In genomic region chr5:82358454-82358853, GRCh38 we compare ENCODE assay signal across 13 cellular contexts.
DNase-seq lines count a peak whose midpoint lies in the region; ATAC-seq and TF ChIP-seq lines count a peak whose summit lies in the region.
"Had no signal": no experiment of that assay in that cellular context is flagged by ENCODE, and none has a peak within 500 bp of the region (broad histone marks: within the 10 kb centered on the region; RNA-seq: fewer than 3 reads in every experiment).

No MANE protein-coding gene starts in this region.

- peak overlapping the region; percentile 81 for H4K8ac ChIP-seq in mesendoderm (ENCODE audit: low read depth, low read length)

- H3K27me3 ChIP-seq in BLaER1 treated with 17β-estradiol and CSF1 and Interleukin-3, amounts not matched to agents 10 nM and 100 nM = peaks cover 0 to 12% (median 0%) of the 10 kb centered on the region in 11 experiments; a peak in 3 of 22 replicates
- no peaks in the 10 kb centered on the region for H3K27me3 ChIP-seq in mammary epithelial cell (ENCODE audit: insufficient read depth, low read length)
- no peaks in the 10 kb centered on the region for H3K27me3 ChIP-seq in mesendoderm (ENCODE audit: insufficient read depth, low read length, poor library complexity)
- no peaks in the 10 kb centered on the region for H3K27me3 ChIP-seq in Peyer's patch

- no peak for ATAC-seq in HG03565 (IDR thresholded peaks at IDR 0.05; ENCODE audit: unreplicated experiment)

- BruUV-seq in mammary epithelial cell (replicated peaks; lab: Mats Ljungman, UMichigan) = no TSS peak

- no peak overlapping the region for H2AK5ac ChIP-seq in mesendoderm (ENCODE audit: low read length)

- DNase-seq in M059J (ENCODE audit: low read depth) = peak; percentile 46
- peak; percentile 83 for DNase-seq in mammary epithelial cell
- no peak for DNase-seq in mesendoderm
- DNase-seq in Peyer's patch = no peak
- DNase-seq in substantia nigra (lab: John Stamatoyannopoulos, UW) = no peak
- no peak for DNase-seq in endothelial cell (ENCODE audit: low spot score)
- DNase-seq: central memory CD4-positive, alpha-beta T cell; DMS153; midbrain; NCI-H1417 treated with DMSO at 0.1 percent for 48 hours; T-helper 9 cell had no signal

- no peak overlapping the region for H2BK15ac ChIP-seq in mesendoderm (replicated peaks; ENCODE audit: low read depth)

- H3K23ac ChIP-seq in mesendoderm (ENCODE audit: low read length) = no peak overlapping the region

- no peaks in the 10 kb centered on the region for H3K79me1 ChIP-seq in mesendoderm (ENCODE audit: low read length)

- dilution Hi-C loops in mammary epithelial cell (cut with HindIII; ENCODE audit: low sequenced_read_pairs) = loop anchor here (5.0 kb wide), 1 partner anchor 54 kb away; no protein-coding TSS in a partner anchor

- peaks cover 39 to 99% (median 77%) of the 10 kb centered on the region in 10 experiments for H3K4me1 ChIP-seq in BLaER1 treated with 17β-estradiol and CSF1 and Interleukin-3, amounts not matched to agents 10 nM and 100 nM
- H3K4me1 ChIP-seq in mammary epithelial cell (ENCODE audit: insufficient read depth, low read length) (peaks cover 11% of the 10 kb centered on the region), mesendoderm (ENCODE audit: control insufficient read depth, low read depth, low read length) (peaks cover 2% of the 10 kb centered on the region), Peyer's patch (peaks cover 0 to 18% (median 2%) of the 10 kb centered on the region in 4 donors)

- peak overlapping the region in 3 of 11 experiments; percentile 46 to 60 (median 50); a peak in 4 of 22 replicates for H3K27ac ChIP-seq in BLaER1 treated with 17β-estradiol and CSF1 and Interleukin-3, amounts not matched to agents 10 nM and 100 nM
- H3K27ac ChIP-seq in mammary epithelial cell (ENCODE audit: insufficient read depth, low read depth, low read length) = peak overlapping the region; percentile 73
- no peak overlapping the region for H3K27ac ChIP-seq in mesendoderm (ENCODE audit: low read depth, low read length)
- no peak overlapping the region for H3K27ac ChIP-seq in Peyer's patch
- no peak overlapping the region for H3K27ac ChIP-seq in substantia nigra (ENCODE audit: low read depth, low read length, poor library complexity, severe bottlenecking)

- no peak for TF ChIP-seq POLR2A in Peyer's patch (IDR thresholded peaks at IDR 0.05)

- H3K9me3 Mint-ChIP-seq in endothelial cell (ENCODE audit: unreplicated experiment) = no peaks in the 10 kb centered on the region

- H3K27me3 Mint-ChIP-seq in endothelial cell (ENCODE audit: unreplicated experiment) = peaks cover 1% of the 10 kb centered on the region

- H4K5ac ChIP-seq in mesendoderm (ENCODE audit: low read length) = no peak overlapping the region

- intact Hi-C loops in mammary epithelial cell (cut with micrococcal nuclease) = loop anchor here (10.0 kb wide), 1 partner anchor 716 kb away; the partner anchor contains the start of genes TMEM167A and XRCC4

- no peak overlapping the region for H3K9ac ChIP-seq in BLaER1 treated with 17β-estradiol and CSF1 and Interleukin-3, amounts not matched to agents 10 nM and 100 nM
- H3K9ac ChIP-seq in mammary epithelial cell (ENCODE audit: insufficient read depth, low read length) (no peak overlapping the region), mesendoderm (ENCODE audit: low read length) (no peak overlapping the region)

- in situ Hi-C loops in mammary epithelial cell (cut with MboI; ENCODE audit: low sequenced_read_pairs in 2 of 2) = loop anchor here (10.0 to 25.0 kb wide), 5 partner anchors 279 to 1204 kb away; partner anchors contain the start of gene VCAN (in 1 of the 2)

- H2BK120ac ChIP-seq in mesendoderm (ENCODE audit: low read depth, low read length) = no peak overlapping the region

- H3K36me3 ChIP-seq in BLaER1 treated with 17β-estradiol and CSF1 and Interleukin-3, amounts not matched to agents 10 nM and 100 nM = no peaks in the 10 kb centered on the region
- H3K36me3 ChIP-seq in mammary epithelial cell (ENCODE audit: insufficient read depth, low read length) = no peaks in the 10 kb centered on the region
- no peaks in the 10 kb centered on the region for H3K36me3 ChIP-seq in mesendoderm (ENCODE audit: control insufficient read depth, insufficient read depth, low read length)
- H3K36me3 ChIP-seq in Peyer's patch = no peaks in the 10 kb centered on the region

- H3K79me2 ChIP-seq in mammary epithelial cell (ENCODE audit: insufficient read depth, low read length) = no peaks in the 10 kb centered on the region
- H3K79me2 ChIP-seq in mesendoderm (ENCODE audit: control insufficient read depth, insufficient read depth, low read length) = no peaks in the 10 kb centered on the region

- no peak overlapping the region for H3K56ac ChIP-seq in mesendoderm (ENCODE audit: low read length)

- H3K9me3 ChIP-seq in BLaER1 treated with 17β-estradiol and CSF1 and Interleukin-3, amounts not matched to agents 10 nM and 100 nM (replicated peaks in 1 of 11) = no peaks in the 10 kb centered on the region
- H3K9me3 ChIP-seq in mammary epithelial cell (replicated peaks; ENCODE audit: insufficient read depth, low read length) (no peaks in the 10 kb centered on the region), Peyer's patch (no peaks in the 10 kb centered on the region)

- no peak overlapping the region for H3K4me3 Mint-ChIP-seq in endothelial cell (ENCODE audit: unreplicated experiment)

- peak overlapping the region; percentile 9 for H2AFZ ChIP-seq in mammary epithelial cell (ENCODE audit: low read depth, low read length)

- H2BK5ac ChIP-seq in mesendoderm (ENCODE audit: low read length) = no peak overlapping the region

- no peak overlapping the region for H3K18ac ChIP-seq in mesendoderm (ENCODE audit: low read length)

- WGBS in mammary epithelial cell (ENCODE audit: low coverage, missing lambda C conversion rate) = 51% methylated on average over 2 of the region's 2 CpGs
- WGBS in mesendoderm (ENCODE audit: extremely low coverage, insufficient coverage, low lambda C conversion rate) = no CpG with 5 or more reads among the region's 2 CpGs

- TF ChIP-seq CTCF in mammary epithelial cell (conservative IDR thresholded peaks at IDR 0.05 in 1 of 2, IDR thresholded peaks at IDR 0.05 in 1 of 2; ENCODE audit: extremely low read depth in 1 of 2, insufficient read depth in 1 of 2, low read depth in 1 of 2, low read length in 2 of 2) (no peak), Peyer's patch (IDR thresholded peaks at IDR 0.05) (no peak), endothelial cell (IDR thresholded peaks at IDR 0.05; ENCODE audit: unreplicated experiment) (no peak)

- peak overlapping the region in 9 of 11 experiments; percentile 61 to 82 (median 74); a peak in 18 of 22 replicates for H3K4me2 ChIP-seq in BLaER1 treated with 17β-estradiol and CSF1 and Interleukin-3, amounts not matched to agents 10 nM and 100 nM
- H3K4me2 ChIP-seq in mammary epithelial cell (ENCODE audit: insufficient read depth, low read depth, low read length) = no peak overlapping the region
- no peak overlapping the region for H3K4me2 ChIP-seq in mesendoderm (ENCODE audit: low read length)

- CTCF ChIA-PET in mammary epithelial cell (lab: Charles Lee; ENCODE audit: low non-redundant PET) = interaction anchor here (0.6 kb wide), 1 partner anchor 1159 kb away, joined by 4 read pairs; no protein-coding TSS in a partner anchor

- no peak overlapping the region for H3K4ac ChIP-seq in mesendoderm (ENCODE audit: low read depth, low read length)

- H3K27ac Mint-ChIP-seq in endothelial cell (ENCODE audit: unreplicated experiment) = no peak overlapping the region

- H3K4me3 ChIP-seq in BLaER1 treated with 17β-estradiol and CSF1 and Interleukin-3, amounts not matched to agents 10 nM and 100 nM = no peak overlapping the region
- H3K4me3 ChIP-seq in mammary epithelial cell (replicated peaks in 1 of 3; ENCODE audit: insufficient read depth in 1 of 3, low read depth in 2 of 3, low read length in 3 of 3) = no peak overlapping the region
- no peak overlapping the region for H3K4me3 ChIP-seq in mesendoderm (ENCODE audit: low read length)
- no peak overlapping the region for H3K4me3 ChIP-seq in Peyer's patch

- no peaks in the 10 kb centered on the region for H3K36me3 Mint-ChIP-seq in endothelial cell (ENCODE audit: low read depth, unreplicated experiment)

- no peaks in the 10 kb centered on the region for H4K20me1 ChIP-seq in BLaER1 treated with 17β-estradiol and CSF1 and Interleukin-3, amounts not matched to agents 10 nM and 100 nM
- H4K20me1 ChIP-seq in mammary epithelial cell (ENCODE audit: insufficient read depth, low read length) = no peaks in the 10 kb centered on the region

- H3K4me1 Mint-ChIP-seq in endothelial cell (ENCODE audit: unreplicated experiment) = peaks cover 22% of the 10 kb centered on the region

Comparison
In these comparisons a context has a peak if more than half of its experiments do, and no peak if none do; other contexts are left out.
1. H3K4me2 ChIP-seq: peak in BLaER1 treated with 17β-estradiol and CSF1 and Interleukin-3, amounts not matched to agents 10 nM and 100 nM (9 of 11); none in mammary epithelial cell (single experiment) and mesendoderm (single experiment).
2. DNase-seq: peak in M059J (single experiment) and mammary epithelial cell (single experiment); none in mesendoderm (single experiment), Peyer's patch (0 of 3), substantia nigra (0 of 49) and endothelial cell (single experiment).